9 cellular contexts compared by ENCODE assay signal in genomic region chr7:35004531-35005096, GRCh38. TPM values are rescaled to one million over a fixed set of nuclear protein-coding genes. Genes with fewer than 3 reads are reported as not detected.
DNase-seq lines count a peak whose midpoint lies in the region; ATAC-seq lines count a peak whose summit lies in the region.
"Had no signal": no experiment of that assay in that cellular context is flagged by ENCODE, and none has a peak within 500 bp of the region (broad histone marks: within the 10 kb centered on the region; RNA-seq: fewer than 3 reads in every experiment).

No MANE protein-coding gene starts in this region.

- peak overlapping the region; percentile 48 for H3K27ac ChIP-seq in angular gyrus (ENCODE audit: low read depth, low read length)

- in situ Hi-C loops in ACHN (cut with HindIII; ENCODE audit: low pct_ligation_motif_present, low pct_unique_long_range_greater_than_20kb, low sequenced_read_pairs): no loop called here

- DNase-seq in ACHN (peak; percentile 68), HT-29 (ENCODE audit: low spot score) (peak; percentile 52), left colon (peak in 1 of 2 donors; percentile 58), NCI-H1417 (lab: John Stamatoyannopoulos, UW) (no peak), COR-L47 (lab: John Stamatoyannopoulos, UW) (no peak)
- DNase-seq in activated naive CD4-positive, alpha-beta T cell treated with anti-CD3 and anti-CD28 coated beads for 36 hours: no peak
- no peak for DNase-seq in activated CD4-positive, CD25-positive, alpha-beta regulatory T cell (lab: John Stamatoyannopoulos, UW)
- DNase-seq: activated naive CD8-positive, alpha-beta T cell treated with anti-CD3 and anti-CD28 coated beads, Interleukin-2, amount 10 ng/mL, durations not matched to agents 7 days and 5 days had no signal

- no peaks in the 10 kb centered on the region for H3K9me3 Mint-ChIP-seq in activated naive CD4-positive, alpha-beta T cell treated with anti-CD3 and anti-CD28 coated beads for 36 hours

- H3K4me1 Mint-ChIP-seq in activated naive CD4-positive, alpha-beta T cell treated with anti-CD3 and anti-CD28 coated beads for 36 hours (ENCODE audit: low read depth): no peaks in the 10 kb centered on the region
- H3K4me1 Mint-ChIP-seq: activated naive CD8-positive, alpha-beta T cell treated with anti-CD3 and anti-CD28 coated beads, Interleukin-2, amount 10 ng/mL, durations not matched to agents 7 days and 5 days had no signal

- intact Hi-C loops in left colon (cut with DNase I, micrococcal nuclease): no loop called here
- intact Hi-C loops in activated naive CD4-positive, alpha-beta T cell treated with anti-CD3 and anti-CD28 coated beads for 36 hours (cut with micrococcal nuclease): no loop called here

- ATAC-seq in left colon: peak; percentile 15

- no peak overlapping the region for H3K27ac Mint-ChIP-seq in activated naive CD4-positive, alpha-beta T cell treated with anti-CD3 and anti-CD28 coated beads for 36 hours
- H3K27ac Mint-ChIP-seq: activated naive CD8-positive, alpha-beta T cell treated with anti-CD3 and anti-CD28 coated beads, Interleukin-2, amount 10 ng/mL, durations not matched to agents 7 days and 5 days had no signal

- CTCF ChIA-PET in activated naive CD4-positive, alpha-beta T cell treated with anti-CD3 and anti-CD28 coated beads for 36 hours (lab: Charles Lee): no interaction called here

- H3K27me3 Mint-ChIP-seq in activated naive CD4-positive, alpha-beta T cell treated with anti-CD3 and anti-CD28 coated beads for 36 hours (ENCODE audit: low read depth): no peaks in the 10 kb centered on the region
- H3K27me3 Mint-ChIP-seq: activated naive CD8-positive, alpha-beta T cell treated with anti-CD3 and anti-CD28 coated beads, Interleukin-2, amount 10 ng/mL, durations not matched to agents 7 days and 5 days had no signal

- peaks cover 10% of the 10 kb centered on the region for H3K36me3 Mint-ChIP-seq in activated naive CD4-positive, alpha-beta T cell treated with anti-CD3 and anti-CD28 coated beads for 36 hours (ENCODE audit: low read depth)

- no peak overlapping the region for H3K4me3 Mint-ChIP-seq in activated naive CD4-positive, alpha-beta T cell treated with anti-CD3 and anti-CD28 coated beads for 36 hours
- H3K4me3 Mint-ChIP-seq: activated naive CD8-positive, alpha-beta T cell treated with anti-CD3 and anti-CD28 coated beads, Interleukin-2, amount 10 ng/mL, durations not matched to agents 7 days and 5 days had no signal

RNA-seq across cellular contexts. Expression of gene DPY19L1, which starts 32.7 kb away (rescaled TPM):
- total RNA-seq in HT-29 (2014; rRNA removed; shearing (Covaris generic)): 15.0 and 15.3 TPM in 2 replicates
- 10 to 100 TPM; 22.0 to 24.3 TPM for total RNA-seq in left colon
- 1 to 10 TPM; 5.3 to 5.9 TPM for total RNA-seq in activated naive CD4-positive, alpha-beta T cell treated with anti-CD3 and anti-CD28 coated beads for 36 hours

Comparison
In these comparisons a context has a peak if more than half of its experiments do, and no peak if none do; other contexts are left out.
1. DNase-seq: peak in ACHN (single experiment) and HT-29 (single experiment); none in NCI-H1417 (0 of 3), activated naive CD4-positive, alpha-beta T cell treated with anti-CD3 and anti-CD28 coated beads for 36 hours (single experiment), COR-L47 (single experiment) and activated CD4-positive, CD25-positive, alpha-beta regulatory T cell (0 of 4).